In the genomic region with DNA sequence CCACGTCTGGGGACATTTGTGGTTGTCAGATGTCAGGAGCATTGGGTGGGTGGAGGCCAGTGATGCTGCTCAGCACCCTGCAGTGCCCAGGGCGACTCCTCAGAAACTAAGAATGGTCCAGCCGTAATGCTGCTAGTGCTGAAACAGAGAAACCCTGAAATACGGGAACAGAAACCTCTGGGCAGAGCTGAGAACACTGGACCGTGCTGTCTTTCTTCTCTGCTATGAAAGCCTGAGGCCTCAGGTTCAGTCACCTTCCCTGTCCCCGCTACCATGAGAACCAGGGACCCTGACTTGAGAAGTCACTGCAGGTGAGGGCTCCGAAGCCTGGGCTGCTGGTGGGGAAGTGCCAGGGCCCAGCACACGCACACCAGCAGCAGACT, we compare ENCODE assay signal across 16 cellular contexts. TPM values are rescaled to one million over a fixed set of nuclear protein-coding genes. Genes with fewer than 3 reads are reported as not detected.
DNase-seq lines count a peak whose midpoint lies in the region; ATAC-seq and TF ChIP-seq lines count a peak whose summit lies in the region.
"Had no signal": no experiment of that assay in that cellular context is flagged by ENCODE, and none has a peak within 500 bp of the region (broad histone marks: within the 10 kb centered on the region; RNA-seq: fewer than 3 reads in every experiment).

No MANE protein-coding gene starts in this region.

- no peak for TF ChIP-seq CTCF in PC-3 (conservative IDR thresholded peaks at IDR 0.05; ENCODE audit: low read depth, low read length)

- peak overlapping the region; percentile 76 for H3K27ac ChIP-seq in subcutaneous abdominal adipose tissue (ENCODE audit: low read depth, low read length)
- H3K27ac ChIP-seq in PC-3 (ENCODE audit: low read length) = no peak overlapping the region
- H3K27ac ChIP-seq: WERI-Rb-1 had no signal

- no peaks in the 10 kb centered on the region for H3K79me2 ChIP-seq in PC-3 (ENCODE audit: low read length)

- no peaks in the 10 kb centered on the region for H4K20me1 ChIP-seq in PC-3 (ENCODE audit: low read length)

- peaks cover 11 to 26% (median 25%) of the 10 kb centered on the region in 5 donors for H3K4me1 ChIP-seq in subcutaneous abdominal adipose tissue (ENCODE audit: control insufficient read depth in 5 of 5, insufficient read depth in 5 of 5, low read length in 5 of 5)
- no peaks in the 10 kb centered on the region for H3K4me1 ChIP-seq in PC-3 (ENCODE audit: insufficient read depth, low read length)

- POLR2A ChIA-PET in PC-3 (lab: Charles Lee; ENCODE audit: unreplicated experiment) = interaction anchor here (0.6 kb wide), 1 partner anchor 67 kb away, joined by 4 read pairs; no protein-coding TSS in a partner anchor

- H3F3A ChIP-seq in PC-3 (ENCODE audit: low read length, unreplicated experiment) = no peaks in the 10 kb centered on the region

- H3K9me2 ChIP-seq in PC-3 (replicated peaks; ENCODE audit: low read length) = no peaks in the 10 kb centered on the region

- no peaks in the 10 kb centered on the region for H3K27me3 ChIP-seq in subcutaneous abdominal adipose tissue (ENCODE audit: control insufficient read depth in 5 of 5, insufficient read depth in 4 of 5, low read length in 5 of 5)
- H3K27me3 ChIP-seq in PC-3 (ENCODE audit: low read length) = no peaks in the 10 kb centered on the region

- ATAC-seq in GM18868 (IDR thresholded peaks at IDR 0.05; ENCODE audit: unreplicated experiment) (peak; percentile 59), HG02943 (IDR thresholded peaks at IDR 0.05; ENCODE audit: low read depth, unreplicated experiment) (peak; percentile 71), PC-3 (no peak), GM21528 (IDR thresholded peaks at IDR 0.05; ENCODE audit: low FRiP score, unreplicated experiment) (no peak)
- ATAC-seq: effector memory CD8-positive, alpha-beta T cell had no signal

- H3K36me3 ChIP-seq in subcutaneous abdominal adipose tissue (ENCODE audit: control insufficient read depth in 5 of 5, insufficient read depth in 5 of 5, low read length in 5 of 5) (peaks cover 0 to 95% (median 88%) of the 10 kb centered on the region in 5 donors), PC-3 (ENCODE audit: low read depth, low read length) (peaks cover 85% of the 10 kb centered on the region)

- DNase-seq in germinal center (ENCODE audit: low spot score) (peak; percentile 70), activated gamma-delta T cell (lab: John Stamatoyannopoulos, UW) (no peak), NCI-H1048 (lab: John Stamatoyannopoulos, UW) (no peak), PC-3 (no peak)
- DNase-seq: aorta; CD4-positive, CD25-positive, alpha-beta regulatory T cell; effector memory CD8-positive, alpha-beta T cell; mucosa of descending colon; NCI-H510A; SIG-M5; small intestine; WERI-Rb-1 had no signal

- CTCF ChIA-PET in PC-3 (lab: Charles Lee) = no interaction called here

- H3K9ac ChIP-seq in subcutaneous abdominal adipose tissue (ENCODE audit: low read length in 5 of 5) (peak overlapping the region in 2 of 5 donors; percentile 27 to 51), PC-3 (ENCODE audit: low read length) (no peak overlapping the region)

- no peak overlapping the region for H3K4me2 ChIP-seq in PC-3 (ENCODE audit: low read length)

- no TSS peak for BruUV-seq in PC-3 (replicated peaks; lab: Mats Ljungman, UMichigan)

- intact Hi-C loops in PC-3 (cut with micrococcal nuclease) = no loop called here

- H3K4me3 ChIP-seq in subcutaneous abdominal adipose tissue (ENCODE audit: low read depth in 1 of 5, low read length in 5 of 5) (peak overlapping the region in 1 of 5 donors; percentile 16), PC-3 (ENCODE audit: low read length) (no peak overlapping the region)
- H3K4me3 ChIP-seq: mucosa of descending colon had no signal

- no peaks in the 10 kb centered on the region for H3K9me3 ChIP-seq in subcutaneous abdominal adipose tissue (ENCODE audit: control insufficient read depth in 5 of 5, low read length in 5 of 5)
- H3K9me3 ChIP-seq in PC-3 (ENCODE audit: low read length) = no peaks in the 10 kb centered on the region
- H3K9me3 ChIP-seq: mucosa of descending colon had no signal

- no peak overlapping the region for H2AFZ ChIP-seq in PC-3 (ENCODE audit: low read length)

RNA-seq across cellular contexts. Expression of gene CAPS, which starts 13.4 kb away (rescaled TPM):
- total RNA-seq in PC-3 (2014; rRNA removed) = 255 and 280 TPM in 2 replicates

RNA-seq across cellular contexts. Expression of gene VMAC, which starts 22.8 kb away (rescaled TPM):
- total RNA-seq in PC-3 (2014; rRNA removed) = 7.8 and 8.3 TPM in 2 replicates

RNA-seq across cellular contexts. Expression of gene NDUFA11, which starts 23.8 kb away (rescaled TPM):
- 556 and 669 TPM in 2 replicates for total RNA-seq in PC-3 (2014; rRNA removed)

RNA-seq across cellular contexts. Expression of gene RANBP3, which starts 50.5 kb away (rescaled TPM):
- total RNA-seq in PC-3 (2014; rRNA removed) = 114 and 153 TPM in 2 replicates

RNA-seq across cellular contexts. Expression of gene FUT5, which starts 57.1 kb away (rescaled TPM):
- total RNA-seq in PC-3 (2014; rRNA removed) = 0.35 TPM in 1 of 2 replicates, not detected in the other
- total RNA-seq: aorta, mucosa of descending colon had no signal

Comparison
In these comparisons a context has a peak if more than half of its experiments do, and no peak if none do; other contexts are left out.
1. ATAC-seq: peak in GM18868 (single experiment) and HG02943 (single experiment); none in PC-3 (single experiment) and GM21528 (single experiment).